Comparison of ENCODE assay signal across 9 cellular contexts in genomic region chr9:14315754-14316573, GRCh38. TPM values are rescaled to one million over a fixed set of nuclear protein-coding genes. Genes with fewer than 3 reads are reported as not detected.
DNase-seq lines count a peak whose midpoint lies in the region; ATAC-seq and TF ChIP-seq lines count a peak whose summit lies in the region.
"Had no signal": no experiment of that assay in that cellular context is flagged by ENCODE, and none has a peak within 500 bp of the region (broad histone marks: within the 10 kb centered on the region; RNA-seq: fewer than 3 reads in every experiment).

No MANE protein-coding gene starts in this region.

- no peaks in the 10 kb centered on the region for H3K27me3 ChIP-seq in ascending aorta
- H3K27me3 ChIP-seq in sigmoid colon, result no peaks in the 10 kb centered on the region

- peak overlapping the region; percentile 69 to 95 for H3K4me3 ChIP-seq in ascending aorta
- peak overlapping the region; percentile 64 for H3K4me3 ChIP-seq in iPS-11a (ENCODE audit: low read depth, low read length)
- H3K4me3 ChIP-seq in sigmoid colon, result peak overlapping the region; percentile 62 to 87 (median 76)

- DNase-seq in Caki2 (ENCODE audit: low read depth) (peak; percentile 83), M059J (ENCODE audit: low read depth) (peak; percentile 42), ascending aorta (ENCODE audit: low spot score in 2 of 2) (peak in 1 of 2 donors; percentile 74), sigmoid colon (no peak)

- intact Hi-C loops in ascending aorta (cut with DNase I) (no loop called here), sigmoid colon (cut with DNase I) (no loop called here)

- no peak for TF ChIP-seq EP300 in sigmoid colon (IDR thresholded peaks at IDR 0.05)

- in situ Hi-C loops in Caki2 (cut with HindIII; ENCODE audit: low pct_unique_long_range_greater_than_20kb, low sequenced_read_pairs), result no loop called here

- ATAC-seq in HG03039 (IDR thresholded peaks at IDR 0.05; ENCODE audit: unreplicated experiment), result no peak
- no peak for ATAC-seq in GM21381 (IDR thresholded peaks at IDR 0.05; ENCODE audit: unreplicated experiment)
- no peak for ATAC-seq in GM19467 (IDR thresholded peaks at IDR 0.05; ENCODE audit: unreplicated experiment)

- H3K9me3 ChIP-seq in ascending aorta (no peaks in the 10 kb centered on the region), sigmoid colon (no peaks in the 10 kb centered on the region)

- TF ChIP-seq CTCF in ascending aorta (IDR thresholded peaks at IDR 0.05), result no peak
- no peak for TF ChIP-seq CTCF in sigmoid colon (IDR thresholded peaks at IDR 0.05)

- no peaks in the 10 kb centered on the region for H3K36me3 ChIP-seq in ascending aorta
- no peaks in the 10 kb centered on the region for H3K36me3 ChIP-seq in sigmoid colon

- no peak for TF ChIP-seq POLR2A in sigmoid colon (IDR thresholded peaks at IDR 0.05)

- H3K27ac ChIP-seq in ascending aorta, result peak overlapping the region; percentile 96 to 100
- peak overlapping the region; percentile 98 to 99 (median 98) for H3K27ac ChIP-seq in sigmoid colon
- H3K27ac ChIP-seq: KMS-11 had no signal

- H3K4me1 ChIP-seq in ascending aorta, result peaks cover 3 to 14% of the 10 kb centered on the region in 2 donors
- H3K4me1 ChIP-seq in sigmoid colon, result peaks cover 0 to 59% (median 49%) of the 10 kb centered on the region in 4 donors

- 4 to 11% methylated on average over 46 of the region's 46 CpGs for WGBS in sigmoid colon, 2 donors

RNA-seq across cellular contexts. Expression of gene NFIB, which starts 2.0 kb away (rescaled TPM):
- 15.4 and 16.4 TPM in 2 replicates for total RNA-seq in Caki2 (2014; rRNA removed; shearing (Covaris generic); ENCODE audit: low replicate concordance)
- 2.5 and 4.1 TPM in 2 replicates for total RNA-seq in M059J (2014; rRNA removed; shearing (Covaris generic))
- total RNA-seq in ascending aorta, result 99.9 TPM
- total RNA-seq in sigmoid colon, result 100 to 1,000 TPM in 1 of 4 donors, 10 to 100 TPM in 3; 45.3 to 129 (median 59.9) TPM
- polyA plus RNA-seq in sigmoid colon, result 10 to 100 TPM in 1 of 3 donors, 1 to 10 TPM in 2; 3.7 to 12.5 (median 4.8) TPM
